1 cellular context compared by ENCODE assay signal in the genomic region with DNA sequence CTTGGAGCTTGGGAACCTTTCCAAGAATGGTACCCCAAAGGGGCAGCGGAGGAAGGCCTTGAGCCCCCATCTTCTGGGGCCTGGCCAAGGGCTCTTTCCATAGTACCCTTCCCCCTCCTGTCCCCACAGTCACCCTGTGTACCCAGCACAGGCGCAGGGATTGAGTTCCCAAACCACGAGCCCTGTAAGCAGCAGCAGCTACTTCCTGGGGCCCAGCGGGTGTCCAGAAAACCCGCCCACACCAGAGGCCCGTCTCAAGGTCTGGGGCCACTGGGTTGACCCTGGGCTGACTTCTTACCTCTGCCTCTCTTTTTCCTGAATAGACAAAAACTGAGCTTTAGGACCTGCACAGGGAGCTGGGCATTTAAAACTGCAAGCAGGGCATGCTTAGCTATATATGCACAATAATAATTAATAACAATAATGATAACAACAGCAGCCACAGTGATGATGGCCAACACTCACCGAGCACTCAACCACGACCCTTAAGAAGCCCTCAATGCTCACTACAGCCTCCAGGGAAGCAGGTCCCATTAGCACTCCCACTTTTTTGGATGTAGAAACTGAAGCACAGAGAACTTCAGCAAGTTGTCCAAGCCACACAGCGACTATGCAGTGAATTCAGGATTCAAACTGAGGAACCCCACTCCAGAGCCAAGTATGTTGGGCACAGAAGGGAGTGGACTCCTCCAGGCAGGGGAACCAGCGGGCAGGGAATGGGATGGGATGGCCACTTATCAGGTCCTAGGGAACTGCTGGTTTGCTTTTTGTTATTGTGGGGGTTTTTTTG.
TF ChIP-seq lines count a peak whose summit lies in the region.

No MANE protein-coding gene starts in this region.

TF ChIP-seq in HepG2, 621 proteins besides CTCF, POLR2A, EP300 and RAD21 (continued from another document):
- TF ChIP-seq, protein P1, sequence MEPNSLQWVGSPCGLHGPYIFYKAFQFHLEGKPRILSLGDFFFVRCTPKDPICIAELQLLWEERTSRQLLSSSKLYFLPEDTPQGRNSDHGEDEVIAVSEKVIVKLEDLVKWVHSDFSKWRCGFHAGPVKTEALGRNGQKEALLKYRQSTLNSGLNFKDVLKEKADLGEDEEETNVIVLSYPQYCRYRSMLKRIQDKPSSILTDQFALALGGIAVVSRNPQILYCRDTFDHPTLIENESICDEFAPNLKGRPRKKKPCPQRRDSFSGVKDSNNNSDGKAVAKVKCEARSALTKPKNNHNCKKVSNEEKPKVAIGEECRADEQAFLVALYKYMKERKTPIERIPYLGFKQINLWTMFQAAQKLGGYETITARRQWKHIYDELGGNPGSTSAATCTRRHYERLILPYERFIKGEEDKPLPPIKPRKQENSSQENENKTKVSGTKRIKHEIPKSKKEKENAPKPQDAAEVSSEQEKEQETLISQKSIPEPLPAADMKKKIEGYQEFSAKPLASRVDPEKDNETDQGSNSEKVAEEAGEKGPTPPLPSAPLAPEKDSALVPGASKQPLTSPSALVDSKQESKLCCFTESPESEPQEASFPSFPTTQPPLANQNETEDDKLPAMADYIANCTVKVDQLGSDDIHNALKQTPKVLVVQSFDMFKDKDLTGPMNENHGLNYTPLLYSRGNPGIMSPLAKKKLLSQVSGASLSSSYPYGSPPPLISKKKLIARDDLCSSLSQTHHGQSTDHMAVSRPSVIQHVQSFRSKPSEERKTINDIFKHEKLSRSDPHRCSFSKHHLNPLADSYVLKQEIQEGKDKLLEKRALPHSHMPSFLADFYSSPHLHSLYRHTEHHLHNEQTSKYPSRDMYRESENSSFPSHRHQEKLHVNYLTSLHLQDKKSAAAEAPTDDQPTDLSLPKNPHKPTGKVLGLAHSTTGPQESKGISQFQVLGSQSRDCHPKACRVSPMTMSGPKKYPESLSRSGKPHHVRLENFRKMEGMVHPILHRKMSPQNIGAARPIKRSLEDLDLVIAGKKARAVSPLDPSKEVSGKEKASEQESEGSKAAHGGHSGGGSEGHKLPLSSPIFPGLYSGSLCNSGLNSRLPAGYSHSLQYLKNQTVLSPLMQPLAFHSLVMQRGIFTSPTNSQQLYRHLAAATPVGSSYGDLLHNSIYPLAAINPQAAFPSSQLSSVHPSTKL (CRISPR knock-in tag; IDR thresholded peaks at IDR 0.05), result peak; percentile 14; the same call in 1 of the 2 replicates
- TF ChIP-seq KLF11 (CRISPR knock-in tag; IDR thresholded peaks at IDR 0.05) (no peak), RXRA (CRISPR knock-in tag; IDR thresholded peaks at IDR 0.05) (peak; percentile 91), NCOA2 (CRISPR knock-in tag; IDR thresholded peaks at IDR 0.05) (peak; percentile 27; the same call in 1 of the 2 replicates), FOXA3 (CRISPR knock-in tag; IDR thresholded peaks at IDR 0.05) (peak; percentile 15; the same call in 1 of the 2 replicates), ZNF143 (CRISPR knock-in tag; IDR thresholded peaks at IDR 0.05) (no peak), PHF21A (CRISPR knock-in tag; IDR thresholded peaks at IDR 0.05) (peak; percentile 22; the same call in 1 of the 2 replicates), GABPA (IDR thresholded peaks at IDR 0.05; ENCODE audit: low read depth, low read length) (no peak), GABPA (CRISPR knock-in tag; IDR thresholded peaks at IDR 0.05; ENCODE audit: low read depth) (peak; percentile 33), ZNF713 (CRISPR knock-in tag; IDR thresholded peaks at IDR 0.05) (no peak), ATF1 (CRISPR knock-in tag; IDR thresholded peaks at IDR 0.05) (no peak)
- TF ChIP-seq, protein P2, sequence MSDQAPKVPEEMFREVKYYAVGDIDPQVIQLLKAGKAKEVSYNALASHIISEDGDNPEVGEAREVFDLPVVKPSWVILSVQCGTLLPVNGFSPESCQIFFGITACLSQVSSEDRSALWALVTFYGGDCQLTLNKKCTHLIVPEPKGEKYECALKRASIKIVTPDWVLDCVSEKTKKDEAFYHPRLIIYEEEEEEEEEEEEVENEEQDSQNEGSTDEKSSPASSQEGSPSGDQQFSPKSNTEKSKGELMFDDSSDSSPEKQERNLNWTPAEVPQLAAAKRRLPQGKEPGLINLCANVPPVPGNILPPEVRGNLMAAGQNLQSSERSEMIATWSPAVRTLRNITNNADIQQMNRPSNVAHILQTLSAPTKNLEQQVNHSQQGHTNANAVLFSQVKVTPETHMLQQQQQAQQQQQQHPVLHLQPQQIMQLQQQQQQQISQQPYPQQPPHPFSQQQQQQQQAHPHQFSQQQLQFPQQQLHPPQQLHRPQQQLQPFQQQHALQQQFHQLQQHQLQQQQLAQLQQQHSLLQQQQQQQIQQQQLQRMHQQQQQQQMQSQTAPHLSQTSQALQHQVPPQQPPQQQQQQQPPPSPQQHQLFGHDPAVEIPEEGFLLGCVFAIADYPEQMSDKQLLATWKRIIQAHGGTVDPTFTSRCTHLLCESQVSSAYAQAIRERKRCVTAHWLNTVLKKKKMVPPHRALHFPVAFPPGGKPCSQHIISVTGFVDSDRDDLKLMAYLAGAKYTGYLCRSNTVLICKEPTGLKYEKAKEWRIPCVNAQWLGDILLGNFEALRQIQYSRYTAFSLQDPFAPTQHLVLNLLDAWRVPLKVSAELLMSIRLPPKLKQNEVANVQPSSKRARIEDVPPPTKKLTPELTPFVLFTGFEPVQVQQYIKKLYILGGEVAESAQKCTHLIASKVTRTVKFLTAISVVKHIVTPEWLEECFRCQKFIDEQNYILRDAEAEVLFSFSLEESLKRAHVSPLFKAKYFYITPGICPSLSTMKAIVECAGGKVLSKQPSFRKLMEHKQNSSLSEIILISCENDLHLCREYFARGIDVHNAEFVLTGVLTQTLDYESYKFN (CRISPR knock-in tag; conservative IDR thresholded peaks at IDR 0.05), result peak; percentile 79
- TF ChIP-seq, protein P3, sequence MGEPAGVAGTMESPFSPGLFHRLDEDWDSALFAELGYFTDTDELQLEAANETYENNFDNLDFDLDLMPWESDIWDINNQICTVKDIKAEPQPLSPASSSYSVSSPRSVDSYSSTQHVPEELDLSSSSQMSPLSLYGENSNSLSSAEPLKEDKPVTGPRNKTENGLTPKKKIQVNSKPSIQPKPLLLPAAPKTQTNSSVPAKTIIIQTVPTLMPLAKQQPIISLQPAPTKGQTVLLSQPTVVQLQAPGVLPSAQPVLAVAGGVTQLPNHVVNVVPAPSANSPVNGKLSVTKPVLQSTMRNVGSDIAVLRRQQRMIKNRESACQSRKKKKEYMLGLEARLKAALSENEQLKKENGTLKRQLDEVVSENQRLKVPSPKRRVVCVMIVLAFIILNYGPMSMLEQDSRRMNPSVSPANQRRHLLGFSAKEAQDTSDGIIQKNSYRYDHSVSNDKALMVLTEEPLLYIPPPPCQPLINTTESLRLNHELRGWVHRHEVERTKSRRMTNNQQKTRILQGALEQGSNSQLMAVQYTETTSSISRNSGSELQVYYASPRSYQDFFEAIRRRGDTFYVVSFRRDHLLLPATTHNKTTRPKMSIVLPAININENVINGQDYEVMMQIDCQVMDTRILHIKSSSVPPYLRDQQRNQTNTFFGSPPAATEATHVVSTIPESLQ (CRISPR knock-in tag; conservative IDR thresholded peaks at IDR 0.05), result no peak
- TF ChIP-seq, protein P4, sequence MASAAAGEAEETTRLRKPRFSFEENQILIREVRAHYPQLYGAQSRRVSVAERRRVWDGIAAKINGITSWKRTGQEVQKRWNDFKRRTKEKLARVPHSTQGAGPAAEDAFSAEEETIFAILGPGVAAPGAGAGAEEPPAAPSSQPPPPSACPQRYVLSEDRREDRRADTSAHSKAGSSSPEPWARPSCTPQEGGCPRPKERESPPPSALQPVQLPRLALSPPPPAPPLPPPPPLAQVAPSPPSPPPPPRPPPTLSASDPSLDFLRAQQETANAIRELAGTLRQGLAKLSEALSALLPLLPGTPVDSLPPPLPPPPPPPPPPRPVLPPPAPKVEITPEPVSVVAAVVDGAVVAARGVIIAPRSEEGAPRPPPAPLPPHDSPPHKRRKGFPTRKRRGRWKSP (CRISPR knock-in tag; IDR thresholded peaks at IDR 0.05), result no peak; the same call in 1 of the 2 replicates
- TF ChIP-seq, protein P5, sequence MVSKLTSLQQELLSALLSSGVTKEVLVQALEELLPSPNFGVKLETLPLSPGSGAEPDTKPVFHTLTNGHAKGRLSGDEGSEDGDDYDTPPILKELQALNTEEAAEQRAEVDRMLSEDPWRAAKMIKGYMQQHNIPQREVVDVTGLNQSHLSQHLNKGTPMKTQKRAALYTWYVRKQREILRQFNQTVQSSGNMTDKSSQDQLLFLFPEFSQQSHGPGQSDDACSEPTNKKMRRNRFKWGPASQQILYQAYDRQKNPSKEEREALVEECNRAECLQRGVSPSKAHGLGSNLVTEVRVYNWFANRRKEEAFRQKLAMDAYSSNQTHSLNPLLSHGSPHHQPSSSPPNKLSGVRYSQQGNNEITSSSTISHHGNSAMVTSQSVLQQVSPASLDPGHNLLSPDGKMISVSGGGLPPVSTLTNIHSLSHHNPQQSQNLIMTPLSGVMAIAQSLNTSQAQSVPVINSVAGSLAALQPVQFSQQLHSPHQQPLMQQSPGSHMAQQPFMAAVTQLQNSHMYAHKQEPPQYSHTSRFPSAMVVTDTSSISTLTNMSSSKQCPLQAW (CRISPR knock-in tag; IDR thresholded peaks at IDR 0.05), result peak; percentile 27; the same call in 1 of the 2 replicates
TF ChIP-seq in HepG2: peak in this region for 63.
